Comparison of ENCODE assay signal across 1 cellular context in genomic region chr4:119729815-119730643, GRCh38.
A peak's percentile ranks its signal among the peaks of the same experiment; 100 is the strongest.
TF ChIP-seq lines count a peak whose summit lies in the region.

No MANE protein-coding gene starts in this region.

TF ChIP-seq in HepG2, 621 proteins besides CTCF, POLR2A, EP300 and RAD21 (continued from another document):
- TF ChIP-seq HNRNPLL (IDR thresholded peaks at IDR 0.05; ENCODE audit: low read depth, low read length, poor library complexity, severe bottlenecking) = no peak
- no peak for TF ChIP-seq SMC3 (IDR thresholded peaks at IDR 0.05; ENCODE audit: low read length)
- no peak for TF ChIP-seq FOXP1 (IDR thresholded peaks at IDR 0.05)
- TF ChIP-seq FOXP1 (CRISPR knock-in tag; IDR thresholded peaks at IDR 0.05) = peak; percentile 73
- TF ChIP-seq, protein P1, sequence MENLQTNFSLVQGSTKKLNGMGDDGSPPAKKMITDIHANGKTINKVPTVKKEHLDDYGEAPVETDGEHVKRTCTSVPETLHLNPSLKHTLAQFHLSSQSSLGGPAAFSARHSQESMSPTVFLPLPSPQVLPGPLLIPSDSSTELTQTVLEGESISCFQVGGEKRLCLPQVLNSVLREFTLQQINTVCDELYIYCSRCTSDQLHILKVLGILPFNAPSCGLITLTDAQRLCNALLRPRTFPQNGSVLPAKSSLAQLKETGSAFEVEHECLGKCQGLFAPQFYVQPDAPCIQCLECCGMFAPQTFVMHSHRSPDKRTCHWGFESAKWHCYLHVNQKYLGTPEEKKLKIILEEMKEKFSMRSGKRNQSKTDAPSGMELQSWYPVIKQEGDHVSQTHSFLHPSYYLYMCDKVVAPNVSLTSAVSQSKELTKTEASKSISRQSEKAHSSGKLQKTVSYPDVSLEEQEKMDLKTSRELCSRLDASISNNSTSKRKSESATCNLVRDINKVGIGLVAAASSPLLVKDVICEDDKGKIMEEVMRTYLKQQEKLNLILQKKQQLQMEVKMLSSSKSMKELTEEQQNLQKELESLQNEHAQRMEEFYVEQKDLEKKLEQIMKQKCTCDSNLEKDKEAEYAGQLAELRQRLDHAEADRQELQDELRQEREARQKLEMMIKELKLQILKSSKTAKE (CRISPR knock-in tag; IDR thresholded peaks at IDR 0.05; ENCODE audit: borderline replicate concordance) = peak; percentile 37; the same call in 1 of the 2 replicates
- no peak for TF ChIP-seq HHEX (CRISPR knock-in tag; IDR thresholded peaks at IDR 0.05)
- no peak for TF ChIP-seq ZFP36 (IDR thresholded peaks at IDR 0.05; ENCODE audit: borderline replicate concordance, low read depth, low read length, partially characterized antibody)
- no peak for TF ChIP-seq SP4 (CRISPR knock-in tag; IDR thresholded peaks at IDR 0.05)
- peak; percentile 15; the same call in 1 of the 2 replicates for TF ChIP-seq RXRB (CRISPR knock-in tag; IDR thresholded peaks at IDR 0.05; ENCODE audit: borderline replicate concordance)
- no peak for TF ChIP-seq MTA1 (CRISPR knock-in tag; IDR thresholded peaks at IDR 0.05; ENCODE audit: borderline replicate concordance)
- TF ChIP-seq ZNF781 (CRISPR knock-in tag; IDR thresholded peaks at IDR 0.05; ENCODE audit: borderline replicate concordance, not compliant biosample characterization) = no peak
- TF ChIP-seq FOXP4 (CRISPR knock-in tag; IDR thresholded peaks at IDR 0.05) = peak; percentile 67; the same call in 1 of the 2 replicates
- TF ChIP-seq JUN (CRISPR knock-in tag; IDR thresholded peaks at IDR 0.05) = 0 out of 2 replicates have a peak, but pooled peaks have one; percentile 31
- TF ChIP-seq PPARG (CRISPR knock-in tag; conservative IDR thresholded peaks at IDR 0.05) = 0 out of 2 replicates have a peak, but pooled peaks have one; percentile 19
- TF ChIP-seq SAP130 (CRISPR knock-in tag; IDR thresholded peaks at IDR 0.05; ENCODE audit: low read depth) = peak; percentile 36; the same call in 1 of the 2 replicates
- TF ChIP-seq ZNF644 (CRISPR knock-in tag; IDR thresholded peaks at IDR 0.05; ENCODE audit: low read depth) = peak; percentile 70
- no peak for TF ChIP-seq SOX13 (IDR thresholded peaks at IDR 0.05)
- peak in 1 of 2 experiments; percentile 49; a peak in 1 of 4 replicates for TF ChIP-seq SOX13 (CRISPR knock-in tag; conservative IDR thresholded peaks at IDR 0.05 in 1 of 2, IDR thresholded peaks at IDR 0.05 in 1 of 2)
- TF ChIP-seq ZNF766 (CRISPR knock-in tag; IDR thresholded peaks at IDR 0.05; ENCODE audit: borderline replicate concordance) = no peak
- peak; percentile 31; the same call in 1 of the 2 replicates for TF ChIP-seq FOSL1 (CRISPR knock-in tag; IDR thresholded peaks at IDR 0.05; ENCODE audit: borderline replicate concordance)
- TF ChIP-seq FOXA3 (CRISPR knock-in tag; IDR thresholded peaks at IDR 0.05) = peak; percentile 66
- no peak for TF ChIP-seq ELF3 (CRISPR knock-in tag; IDR thresholded peaks at IDR 0.05)
- no peak for TF ChIP-seq ZEB1 (IDR thresholded peaks at IDR 0.05; ENCODE audit: insufficient replicate concordance, low read depth)
- peak; percentile 69; the same call in 1 of the 2 replicates for TF ChIP-seq SIX1 (CRISPR knock-in tag; IDR thresholded peaks at IDR 0.05; ENCODE audit: borderline replicate concordance)
- no peak for TF ChIP-seq PITX1 (CRISPR knock-in tag; IDR thresholded peaks at IDR 0.05)
- TF ChIP-seq ZNF468 (CRISPR knock-in tag; IDR thresholded peaks at IDR 0.05) = no peak
- no peak for TF ChIP-seq MEF2D (CRISPR knock-in tag; IDR thresholded peaks at IDR 0.05)
- peak; percentile 73; the same call in 1 of the 2 replicates for TF ChIP-seq THRA (CRISPR knock-in tag; IDR thresholded peaks at IDR 0.05; ENCODE audit: borderline replicate concordance)
- no peak for TF ChIP-seq FOXA1 (IDR thresholded peaks at IDR 0.05)
- TF ChIP-seq FOXA1 (CRISPR knock-in tag; IDR thresholded peaks at IDR 0.05) = peak; percentile 75
- peak; percentile 37; the same call in 1 of the 2 replicates for TF ChIP-seq SOX5 (CRISPR knock-in tag; IDR thresholded peaks at IDR 0.05; ENCODE audit: borderline replicate concordance)
- TF ChIP-seq SKI (IDR thresholded peaks at IDR 0.05; ENCODE audit: partially characterized antibody) = peak; percentile 35
- TF ChIP-seq CAMTA2 (CRISPR knock-in tag; IDR thresholded peaks at IDR 0.05; ENCODE audit: borderline replicate concordance) = no peak
- TF ChIP-seq MIER3 (CRISPR knock-in tag; IDR thresholded peaks at IDR 0.05; ENCODE audit: borderline replicate concordance) = peak; percentile 45; the same call in 1 of the 2 replicates
- TF ChIP-seq ARID5B (CRISPR knock-in tag; IDR thresholded peaks at IDR 0.05) = peak; percentile 81
- TF ChIP-seq BCL6 (CRISPR knock-in tag; IDR thresholded peaks at IDR 0.05) = peak; percentile 75
- TF ChIP-seq HDAC2 (CRISPR knock-in tag; IDR thresholded peaks at IDR 0.05) = 0 out of 2 replicates have a peak, but pooled peaks have one; percentile 34
- TF ChIP-seq ZNF629 (CRISPR knock-in tag; conservative IDR thresholded peaks at IDR 0.05) = no peak
- no peak for TF ChIP-seq ZC3H13 (CRISPR knock-in tag; IDR thresholded peaks at IDR 0.05)
- no peak for TF ChIP-seq ZNF382 (CRISPR knock-in tag; IDR thresholded peaks at IDR 0.05; ENCODE audit: borderline replicate concordance)
- peak; percentile 72; the same call in 1 of the 2 replicates for TF ChIP-seq FOXO1 (CRISPR knock-in tag; IDR thresholded peaks at IDR 0.05)
- TF ChIP-seq ISL2 (CRISPR knock-in tag; IDR thresholded peaks at IDR 0.05) = peak; percentile 44; the same call in 1 of the 2 replicates
- TF ChIP-seq MAZ (IDR thresholded peaks at IDR 0.05; ENCODE audit: borderline replicate concordance, low read depth, low read length) = no peak
- TF ChIP-seq MAZ (CRISPR knock-in tag; IDR thresholded peaks at IDR 0.05; ENCODE audit: low read depth) = no peak
- TF ChIP-seq ATF4 (CRISPR knock-in tag; IDR thresholded peaks at IDR 0.05) = 0 out of 4 replicates have a peak, but pooled peaks of 1 of the 2 experiments have one; percentile 13
- TF ChIP-seq, protein P2, sequence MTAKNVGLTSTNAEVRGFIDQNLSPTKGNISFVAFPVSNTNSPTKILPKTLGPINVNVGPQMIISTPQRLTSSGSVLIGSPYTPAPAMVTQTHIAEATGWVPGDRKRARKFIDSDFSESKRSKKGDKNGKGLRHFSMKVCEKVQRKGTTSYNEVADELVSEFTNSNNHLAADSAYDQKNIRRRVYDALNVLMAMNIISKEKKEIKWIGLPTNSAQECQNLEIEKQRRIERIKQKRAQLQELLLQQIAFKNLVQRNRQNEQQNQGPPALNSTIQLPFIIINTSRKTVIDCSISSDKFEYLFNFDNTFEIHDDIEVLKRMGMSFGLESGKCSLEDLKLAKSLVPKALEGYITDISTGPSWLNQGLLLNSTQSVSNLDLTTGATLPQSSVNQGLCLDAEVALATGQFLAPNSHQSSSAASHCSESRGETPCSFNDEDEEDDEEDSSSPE (CRISPR knock-in tag; IDR thresholded peaks at IDR 0.05) = no peak
- peak; percentile 30; the same call in 1 of the 2 replicates for TF ChIP-seq SIX4 (CRISPR knock-in tag; IDR thresholded peaks at IDR 0.05)
- no peak for TF ChIP-seq ZNF274 (CRISPR knock-in tag; IDR thresholded peaks at IDR 0.05)
- peak; percentile 79; the same call in 1 of the 2 replicates for TF ChIP-seq SALL1 (CRISPR knock-in tag; IDR thresholded peaks at IDR 0.05)
- no peak for TF ChIP-seq HOXA9 (CRISPR knock-in tag; IDR thresholded peaks at IDR 0.05; ENCODE audit: borderline replicate concordance)
- TF ChIP-seq ZNF235 (CRISPR knock-in tag; IDR thresholded peaks at IDR 0.05; ENCODE audit: borderline replicate concordance) = no peak
TF ChIP-seq in HepG2: peak in this region for 36.
